Comparison of ENCODE assay signal across 1 cellular context in genomic region chr20:23190557-23190956, GRCh38.
TF ChIP-seq lines count a peak whose summit lies in the region.

No MANE protein-coding gene starts in this region.

TF ChIP-seq in IMR-90, 13 proteins besides CTCF, POLR2A, EP300 and RAD21 (continued from another document):
- no peak for TF ChIP-seq ELK1 (IDR thresholded peaks at IDR 0.05; ENCODE audit: borderline replicate concordance, low read depth, low read length)
TF ChIP-seq in IMR-90: peak in this region for 0.
